Comparison of ENCODE assay signal across 1 cellular context in genomic region chr7:16345979-16346958, GRCh38.
A peak's percentile ranks its signal among the peaks of the same experiment; 100 is the strongest.
TF ChIP-seq lines count a peak whose summit lies in the region.

No MANE protein-coding gene starts in this region.

TF ChIP-seq in K562, 482 proteins besides CTCF, POLR2A, EP300 and RAD21 (continued from another document and continues in another):
- TF ChIP-seq CHD7 (IDR thresholded peaks at IDR 0.05; ENCODE audit: low read depth, low read length) = no peak
- no peak for TF ChIP-seq SMAD4 (CRISPR knock-in tag; conservative IDR thresholded peaks at IDR 0.05)
- no peak for TF ChIP-seq ZBTB2 (IDR thresholded peaks at IDR 0.05)
- no peak for TF ChIP-seq HBP1 (CRISPR knock-in tag; IDR thresholded peaks at IDR 0.05)
- TF ChIP-seq CTBP1 (IDR thresholded peaks at IDR 0.05; ENCODE audit: borderline replicate concordance) = no peak
- no peak for TF ChIP-seq HIVEP1 (CRISPR knock-in tag; IDR thresholded peaks at IDR 0.05)
- no peak for TF ChIP-seq YY1 (IDR thresholded peaks at IDR 0.05; ENCODE audit: borderline replicate concordance in 1 of 3, control insufficient read depth in 1 of 3, extremely low read depth in 1 of 3, insufficient read depth in 3 of 3, insufficient read length in 1 of 3, insufficient replicate concordance in 2 of 3, low read depth in 1 of 3, low read length in 2 of 3)
- TF ChIP-seq LCOR (CRISPR knock-in tag; IDR thresholded peaks at IDR 0.05) = no peak
- no peak for TF ChIP-seq THRA (IDR thresholded peaks at IDR 0.05)
- TF ChIP-seq SMARCC2 (IDR thresholded peaks at IDR 0.05; ENCODE audit: low read depth) = no peak
- TF ChIP-seq PHTF2 (CRISPR knock-in tag; IDR thresholded peaks at IDR 0.05) = no peak
- TF ChIP-seq GABPB1 (CRISPR knock-in tag; IDR thresholded peaks at IDR 0.05) = no peak
- TF ChIP-seq THRAP3 (IDR thresholded peaks at IDR 0.05; ENCODE audit: borderline replicate concordance) = no peak
- no peak for TF ChIP-seq MYC (IDR thresholded peaks at IDR 0.05; ENCODE audit: low read depth, low read length)
- TF ChIP-seq MYC (CRISPR knock-in tag; IDR thresholded peaks at IDR 0.05; ENCODE audit: borderline replicate concordance, low read depth) = no peak
- TF ChIP-seq FOS (IDR thresholded peaks at IDR 0.05; ENCODE audit: extremely low read depth, insufficient read length) = no peak
- TF ChIP-seq TCF3 (CRISPR knock-in tag; IDR thresholded peaks at IDR 0.05) = no peak
- TF ChIP-seq TRIM25 (IDR thresholded peaks at IDR 0.05; ENCODE audit: borderline replicate concordance) = no peak
- TF ChIP-seq VEZF1 (CRISPR knock-in tag; IDR thresholded peaks at IDR 0.05) = 0 out of 2 replicates have a peak, but pooled peaks have one; percentile 7
- TF ChIP-seq EHMT2 (IDR thresholded peaks at IDR 0.05) = no peak
- TF ChIP-seq E4F1 (CRISPR knock-in tag; IDR thresholded peaks at IDR 0.05; ENCODE audit: borderline replicate concordance) = no peak
- no peak for TF ChIP-seq ZNF512 (tag; IDR thresholded peaks at IDR 0.05)
- no peak for TF ChIP-seq NR0B1 (IDR thresholded peaks at IDR 0.05; ENCODE audit: partially characterized antibody)
- TF ChIP-seq ZBTB26 (CRISPR knock-in tag; IDR thresholded peaks at IDR 0.05) = no peak
- TF ChIP-seq NFE2 (IDR thresholded peaks at IDR 0.05; ENCODE audit: low read depth) = 0 out of 2 replicates have a peak, but pooled peaks have one; percentile 43
- TF ChIP-seq ZNF263 (CRISPR knock-in tag; IDR thresholded peaks at IDR 0.05; ENCODE audit: borderline replicate concordance) = no peak
- no peak for TF ChIP-seq GATAD2A (IDR thresholded peaks at IDR 0.05)
